Comparison of ENCODE assay signal across 1 cellular context in genomic region chr18:79706006-79706405, GRCh38.
TF ChIP-seq lines count a peak whose summit lies in the region.

No MANE protein-coding gene starts in this region.

TF ChIP-seq in IMR-90, 13 proteins besides CTCF, POLR2A, EP300 and RAD21 (continued from another document):
- no peak for TF ChIP-seq MXI1 (IDR thresholded peaks at IDR 0.05; ENCODE audit: borderline replicate concordance, low read depth, low read length)
- no peak for TF ChIP-seq MAFK (IDR thresholded peaks at IDR 0.05; ENCODE audit: low read depth, low read length)
- TF ChIP-seq CEBPB (IDR thresholded peaks at IDR 0.05; ENCODE audit: low read depth, low read length), result no peak
- no peak for TF ChIP-seq MAZ (IDR thresholded peaks at IDR 0.05; ENCODE audit: borderline replicate concordance, low read depth, low read length)
- no peak for TF ChIP-seq BHLHE40 (IDR thresholded peaks at IDR 0.05; ENCODE audit: low read depth, low read length)
- no peak for TF ChIP-seq FOS (IDR thresholded peaks at IDR 0.05; ENCODE audit: low read depth, low read length)
- no peak for TF ChIP-seq CHD1 (IDR thresholded peaks at IDR 0.05; ENCODE audit: low read depth, low read length)
